Comparison of ENCODE assay signal across 17 cellular contexts in genomic region chr3:174821477-174821876, GRCh38.
DNase-seq lines count a peak whose midpoint lies in the region; TF ChIP-seq lines count a peak whose summit lies in the region.
"Had no signal": no experiment of that assay in that cellular context is flagged by ENCODE, and none has a peak within 500 bp of the region (broad histone marks: within the 10 kb centered on the region; RNA-seq: fewer than 3 reads in every experiment).

No MANE protein-coding gene starts in this region.

- no peak for TF ChIP-seq CTCF in AG10803 (conservative IDR thresholded peaks at IDR 0.05; ENCODE audit: low read length)

- DNase-seq in AG10803 (ENCODE audit: low read depth) (peak; percentile 3), EL (peak; percentile 6), amniotic epithelial cell (ENCODE audit: low read depth) (peak; percentile 24), left kidney (ENCODE audit: low read depth, low spot score) (peak; percentile 12), kidney glomerular epithelial cell (lab: John Stamatoyannopoulos, UW) (no peak), SKM-1 (lab: John Stamatoyannopoulos, UW; ENCODE audit: unreplicated experiment) (no peak)
- DNase-seq in stimulated activated CD4-positive, alpha-beta T cell treated with anti-CD3 and anti-CD28 coated beads, Interleukin-4, amount 100 ng/mL, for 1 hour, result no peak
- DNase-seq in activated CD4-positive, CD25-positive, alpha-beta regulatory T cell (lab: John Stamatoyannopoulos, UW), result no peak
- DNase-seq: activated gamma-delta T cell; AML-193; left lung; NCI-H524; Peyer's patch; posterior cingulate gyrus; stimulated activated CD4-positive, alpha-beta T cell treated with anti-CD3 and anti-CD28 coated beads, Interleukin-12 subunit alpha, Interleukin-12 subunit beta, amount 100 ng/mL, for 4 hours; T-helper 1 cell had no signal

- no peak overlapping the region for H3K4me3 ChIP-seq in AG10803 (ENCODE audit: low read length)
- H3K4me3 ChIP-seq: K562, left lung, Peyer's patch had no signal

Comparison
In these comparisons a context has a peak if more than half of its experiments do, and no peak if none do; other contexts are left out.
1. DNase-seq: peak in AG10803 (single experiment), EL (single experiment), amniotic epithelial cell (single experiment) and left kidney (single experiment); none in stimulated activated CD4-positive, alpha-beta T cell treated with anti-CD3 and anti-CD28 coated beads, Interleukin-4, amount 100 ng/mL, for 1 hour (single experiment), kidney glomerular epithelial cell (single experiment), SKM-1 (single experiment) and activated CD4-positive, CD25-positive, alpha-beta regulatory T cell (0 of 4).